ENCODE assay signal across 8 cellular contexts in genomic region chr11:34915136-34916013, GRCh38. TPM values are rescaled to one million over a fixed set of nuclear protein-coding genes. Genes with fewer than 3 reads are reported as not detected.
DNase-seq lines count a peak whose midpoint lies in the region; ATAC-seq, FAIRE-seq and TF ChIP-seq lines count a peak whose summit lies in the region.

No MANE protein-coding gene starts in this region.

- DNase-seq in NCI-H1694 (lab: John Stamatoyannopoulos, UW): peak; percentile 17
- no peak for DNase-seq in NCI-H1694 treated with DMSO at 0.1 percent for 48 hours (lab: John Stamatoyannopoulos, UW)
- peak; percentile 86 for DNase-seq in NCI-H2171 treated with DMSO at 0.1 percent for 48 hours (lab: John Stamatoyannopoulos, UW)
- no peak for DNase-seq in body of pancreas
- no peak for DNase-seq in kidney
- no peak for DNase-seq in spleen
- DNase-seq in GM10248 (ENCODE audit: extremely low spot score): no peak

- no peak for FAIRE-seq in kidney (lab: Jason Lieb, UNC)

- TF ChIP-seq POLR2A in body of pancreas (IDR thresholded peaks at IDR 0.05) (peak in 2 of 3 donors; percentile 63 to 71), spleen (IDR thresholded peaks at IDR 0.05) (no peak)

- ATAC-seq in HG02678 (IDR thresholded peaks at IDR 0.05; ENCODE audit: unreplicated experiment) (peak; percentile 13), body of pancreas (no peak)

- WGBS in body of pancreas, 2 donors: 5 to 8% methylated on average over 28 to 34 of the region's 34 CpGs
- 4 to 7% (median 5%) methylated on average over 33 to 34 of the region's 34 CpGs for WGBS in spleen, 5 donors

- TF ChIP-seq CTCF in body of pancreas (IDR thresholded peaks at IDR 0.05): no peak
- TF ChIP-seq CTCF in kidney (IDR thresholded peaks at IDR 0.05; ENCODE audit: borderline replicate concordance, extremely low read depth, insufficient read depth): no peak
- TF ChIP-seq CTCF in spleen (IDR thresholded peaks at IDR 0.05 in 8 of 11, conservative IDR thresholded peaks at IDR 0.05 in 3 of 11): peak in 1 of 11 experiments; percentile 1
- no peak for TF ChIP-seq CTCF in GM10248 (IDR thresholded peaks at IDR 0.05; ENCODE audit: control extremely low read depth, extremely low read depth, low read depth, missing control alignments)

- H3K9me3 ChIP-seq in body of pancreas (no peaks in the 10 kb centered on the region), kidney (ENCODE audit: control insufficient read depth in 1 of 2, low read length in 2 of 2) (no peaks in the 10 kb centered on the region), spleen (no peaks in the 10 kb centered on the region)

- H3K4me1 ChIP-seq in body of pancreas (peaks cover 49% of the 10 kb centered on the region), kidney (ENCODE audit: control insufficient read depth in 1 of 2, insufficient read depth in 1 of 2, low read depth in 1 of 2, low read length in 2 of 2) (peaks cover 0 to 6% of the 10 kb centered on the region in 2 donors), spleen (peaks cover 10 to 58% (median 43%) of the 10 kb centered on the region in 6 donors)

- H3K27me3 ChIP-seq in body of pancreas (no peaks in the 10 kb centered on the region), spleen (replicated peaks in 1 of 7) (no peaks in the 10 kb centered on the region)

- intact Hi-C loops in body of pancreas (cut with DNase I) (no loop called here), kidney (cut with DNase I) (no loop called here), spleen (cut with DNase I; ENCODE audit: low total_unique reads) (no loop called here)

- POLR2A ChIA-PET in GM10248 (lab: Yijun Ruan, JAX): no interaction called here

- peak overlapping the region; percentile 91 to 98 for H3K9ac ChIP-seq in kidney (ENCODE audit: low read length in 2 of 2)

- peak overlapping the region; percentile 95 to 99 (median 96) for H3K27ac ChIP-seq in body of pancreas
- H3K27ac ChIP-seq in kidney (ENCODE audit: low read depth in 2 of 2, low read length in 2 of 2): peak overlapping the region; percentile 96 to 98
- peak overlapping the region; percentile 93 to 97 (median 97) for H3K27ac ChIP-seq in spleen

- peaks cover 0 to 1% of the 10 kb centered on the region in 2 donors for H3K36me3 ChIP-seq in body of pancreas (replicated peaks in 1 of 2; ENCODE audit: insufficient read depth in 1 of 2, low read depth in 2 of 2)
- no peaks in the 10 kb centered on the region for H3K36me3 ChIP-seq in kidney (ENCODE audit: control insufficient read depth in 1 of 2, insufficient read depth in 2 of 2, low read length in 2 of 2)
- H3K36me3 ChIP-seq in spleen: peaks cover 0 to 20% (median 0%) of the 10 kb centered on the region in 6 donors

- CTCF ChIA-PET in GM10248 (lab: Yijun Ruan, JAX): interaction anchor here (0.8 to 1.6 kb wide), 6 partner anchors 10 to 474 kb away, joined by 3 to 7 read pairs (median 4); no protein-coding TSS in a partner anchor

- H3K4me3 ChIP-seq in body of pancreas: peak overlapping the region; percentile 91 to 96
- H3K4me3 ChIP-seq in kidney (ENCODE audit: low read length in 2 of 2): peak overlapping the region; percentile 80 to 92
- peak overlapping the region; percentile 78 to 92 (median 87) for H3K4me3 ChIP-seq in spleen

RNA-seq across cellular contexts. Expression of gene APIP, which starts 0.8 kb away (rescaled TPM):
- total RNA-seq in body of pancreas: 10 to 100 TPM in 1 of 2 donors, 1 to 10 TPM in 1; 8.9 to 36.8 TPM
- total RNA-seq in kidney: 26.5 TPM
- polyA plus RNA-seq in kidney (ENCODE audit: insufficient read depth, low read depth, low replicate concordance): 53.6 TPM
- 10 to 100 TPM; 24.0 to 33.2 (median 26.7) TPM for total RNA-seq in spleen
- 10 to 100 TPM; 18.2 to 25.7 (median 25.0) TPM for polyA plus RNA-seq in spleen

RNA-seq across cellular contexts. Expression of gene PDHX, which starts 1.0 kb away (rescaled TPM):
- total RNA-seq in body of pancreas: 10 to 100 TPM; 10.4 to 51.4 TPM
- total RNA-seq in kidney: 32.6 TPM
- 29.6 TPM for polyA plus RNA-seq in kidney (ENCODE audit: insufficient read depth, low read depth, low replicate concordance)
- 10 to 100 TPM; 18.1 to 32.9 (median 27.1) TPM for total RNA-seq in spleen
- polyA plus RNA-seq in spleen: 10 to 100 TPM in 2 of 3 donors, 1 to 10 TPM in 1; 9.2 to 13.2 (median 11.9) TPM

Comparison
In these comparisons a context has a peak if more than half of its experiments do, and no peak if none do; other contexts are left out.
1. DNase-seq: peak in NCI-H1694 (single experiment) and NCI-H2171 treated with DMSO at 0.1 percent for 48 hours (single experiment); none in NCI-H1694 treated with DMSO at 0.1 percent for 48 hours (single experiment), body of pancreas (0 of 4), kidney (single experiment), spleen (single experiment) and GM10248 (single experiment).
2. POLR2A ChIP-seq: peak in body of pancreas (2 of 3); none in spleen (0 of 3).
3. Peak in every context shown above with its lines, with median percentiles within 50 percentile points of each other: H3K27ac ChIP-seq and H3K4me3 ChIP-seq.